In the genomic region with DNA sequence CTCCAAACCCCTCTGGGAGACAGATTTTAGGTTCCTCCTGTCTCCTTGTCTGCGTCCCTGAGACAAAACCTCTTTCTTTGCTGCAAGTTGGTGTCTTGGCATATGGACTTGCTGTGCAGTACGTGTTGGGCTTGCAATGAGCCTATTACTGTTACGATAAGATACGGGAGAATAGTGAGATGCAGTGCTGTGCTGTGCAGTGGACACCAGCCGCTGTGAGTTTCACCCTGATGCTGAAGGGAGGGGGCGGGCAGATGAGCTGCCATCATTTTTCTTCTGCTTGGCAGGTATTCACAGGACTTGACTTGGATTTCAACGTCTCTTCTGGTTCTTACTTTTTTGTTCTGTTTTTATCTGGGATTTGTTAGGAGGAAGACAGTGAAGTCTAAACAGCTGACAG, we compare ENCODE assay signal across 27 cellular contexts.
"Had no signal": no experiment of that assay in that cellular context is flagged by ENCODE, and none has a peak within 500 bp of the region (broad histone marks: within the 10 kb centered on the region; RNA-seq: fewer than 3 reads in every experiment).

No MANE protein-coding gene starts in this region.

- DNase-seq: activated B cell treated with CpG ODN at 0.5 μM for 24 hours; activated CD4-positive, alpha-beta T cell treated with anti-CD3 and anti-CD28 coated beads, Interleukin-2, amount 50 U/mL, for 1 hour; activated CD8-positive, alpha-beta T cell treated with anti-CD3 and anti-CD28 coated beads for 36 hours; activated gamma-delta T cell treated with Interleukin-2 at 50 U/mL for 16 hours; activated T-cell treated with anti-CD3 and anti-CD28 coated beads, Interleukin-2, amount 50 U/mL, for 4 hours; anterior cingulate cortex; cortex of kidney; foreskin keratinocyte; kidney glomerular epithelial cell; left lung; small intestine; stimulated activated CD4-positive, alpha-beta T cell treated with anti-CD3 and anti-CD28 coated beads, Interleukin-4, amount 100 ng/mL, for 24 hours; stimulated activated CD8-positive, alpha-beta memory T cell treated with anti-CD3 and anti-CD28 coated beads, Interleukin-4, amount 100 ng/mL, for 48 hours; stimulated activated naive CD8-positive, alpha-beta T cell treated with anti-CD3 and anti-CD28 coated beads, Interleukin-15, amount 100 ng/mL, for 72 hours; substantia nigra; T-helper 1 cell; upper lobe of left lung had no signal

- H3K4me3 Mint-ChIP-seq: activated B cell treated with CpG ODN at 0.5 μM for 24 hours; activated CD8-positive, alpha-beta T cell treated with anti-CD3 and anti-CD28 coated beads for 36 hours; activated T-cell treated with anti-CD3 and anti-CD28 coated beads, Interleukin-2, amount 50 U/mL, for 4 hours; activated T-helper 17 cell treated with anti-CD3 and anti-CD28 coated beads, Interleukin-2, amount 50 U/mL, for 72 hours; neural crest cell; stimulated activated memory B cell treated with anti-CD40 and anti-IgM and Interleukin-4, amounts not matched to agents 10 μg/mL and 1 μg/mL and 100 μg/mL, for 72 hours; stimulated activated naive CD8-positive, alpha-beta T cell treated with anti-CD3 and anti-CD28 coated beads, Interleukin-15, amount 100 ng/mL, for 72 hours; T-helper 2 cell treated with Interferon-gamma antibody and Interleukin-4, amounts not matched to agents 5 μg/mL and 100 μg/mL, for 36 hours had no signal

- H3K27ac ChIP-seq: cardiac muscle cell, foreskin keratinocyte, left lung, upper lobe of left lung, vagina had no signal

- H3K9me3 ChIP-seq: left lung, upper lobe of left lung, vagina had no signal

- H3K27me3 Mint-ChIP-seq: activated CD8-positive, alpha-beta T cell treated with anti-CD3 and anti-CD28 coated beads for 36 hours; activated T-helper 17 cell treated with anti-CD3 and anti-CD28 coated beads, Interleukin-2, amount 50 U/mL, for 72 hours had no signal

- H3K36me3 Mint-ChIP-seq: stimulated activated memory B cell treated with anti-CD40 and anti-IgM and Interleukin-4, amounts not matched to agents 10 μg/mL and 1 μg/mL and 100 μg/mL, for 72 hours had no signal

- H3K27me3 ChIP-seq: cardiac muscle cell, foreskin keratinocyte, left lung, upper lobe of left lung, vagina had no signal

- H3K36me3 ChIP-seq: cardiac muscle cell, left lung, upper lobe of left lung, vagina had no signal

- ATAC-seq: activated CD8-positive, alpha-beta T cell treated with anti-CD3 and anti-CD28 coated beads for 36 hours; activated naive CD4-positive, alpha-beta T cell treated with anti-CD3 and anti-CD28 coated beads, Interleukin-2, amount 50 U/mL, for 72 hours; activated T-cell treated with anti-CD3 and anti-CD28 coated beads, Interleukin-2, amount 50 U/mL, for 4 hours; activated T-helper 17 cell treated with anti-CD3 and anti-CD28 coated beads, Interleukin-2, amount 50 U/mL, for 72 hours; esophagus mucosa; foreskin keratinocyte; left lung; sciatic nerve; stimulated activated memory B cell treated with anti-CD40 and anti-IgM and Interleukin-4, amounts not matched to agents 10 μg/mL and 1 μg/mL and 100 μg/mL, for 72 hours; stimulated activated naive CD8-positive, alpha-beta T cell treated with anti-CD3 and anti-CD28 coated beads, Interleukin-15, amount 100 ng/mL, for 72 hours had no signal

- H3K27ac Mint-ChIP-seq: activated B cell treated with CpG ODN at 0.5 μM for 24 hours; activated CD8-positive, alpha-beta T cell treated with anti-CD3 and anti-CD28 coated beads for 36 hours; activated naive CD4-positive, alpha-beta T cell treated with anti-CD3 and anti-CD28 coated beads, Interleukin-2, amount 50 U/mL, for 72 hours; activated T-helper 17 cell treated with anti-CD3 and anti-CD28 coated beads, Interleukin-2, amount 50 U/mL, for 72 hours; stimulated activated memory B cell treated with anti-CD40 and anti-IgM and Interleukin-4, amounts not matched to agents 10 μg/mL and 1 μg/mL and 100 μg/mL, for 72 hours; stimulated activated naive CD8-positive, alpha-beta T cell treated with anti-CD3 and anti-CD28 coated beads, Interleukin-15, amount 100 ng/mL, for 72 hours; T-helper 2 cell treated with Interferon-gamma antibody and Interleukin-4, amounts not matched to agents 5 μg/mL and 100 μg/mL, for 36 hours had no signal

- H3K4me3 ChIP-seq: cardiac muscle cell, left lung, lung, upper lobe of left lung, vagina had no signal
